Comparison of ENCODE assay signal across 1 cellular context in the genomic region with DNA sequence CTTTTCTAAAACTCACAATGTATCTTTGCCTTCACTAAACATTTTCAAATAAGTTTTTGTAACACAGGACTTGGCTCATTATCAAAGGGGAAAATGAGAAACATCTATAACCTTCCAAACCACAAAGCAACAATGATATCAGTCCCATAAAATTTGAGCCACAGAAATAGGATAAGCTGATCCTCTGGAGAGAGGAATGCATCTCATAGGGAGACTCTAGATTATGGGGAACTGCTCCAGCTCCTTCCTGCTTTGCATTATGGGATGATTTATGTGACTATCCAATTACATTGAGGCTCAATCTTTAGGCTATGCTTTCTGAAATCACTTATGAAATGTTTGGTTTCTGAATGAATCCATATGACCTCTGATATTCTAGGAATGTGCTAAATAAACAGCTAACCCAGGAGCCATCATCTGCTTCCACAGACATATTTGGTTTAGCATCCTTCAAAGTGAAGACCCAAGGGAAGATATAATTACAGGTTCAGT.
TF ChIP-seq lines count a peak whose summit lies in the region.

No MANE protein-coding gene starts in this region.

TF ChIP-seq in HEK293, 187 proteins besides CTCF, POLR2A, EP300 and RAD21 (continued from another document and continues in another):
- TF ChIP-seq ZFP41 (tag by site-specific recombination; IDR thresholded peaks at IDR 0.05; ENCODE audit: borderline replicate concordance) (no peak), GLIS1 (tag by site-specific recombination; IDR thresholded peaks at IDR 0.05) (peak; percentile 81), ZNF837 (tag by site-specific recombination; IDR thresholded peaks at IDR 0.05) (no peak), GFI1B (tag by site-specific recombination; IDR thresholded peaks at IDR 0.05) (peak; percentile 90), HOXC10 (CRISPR knock-in tag; IDR thresholded peaks at IDR 0.05) (no peak), OVOL3 (tag by site-specific recombination; IDR thresholded peaks at IDR 0.05) (peak; percentile 94), ZNF629 (tag by site-specific recombination; IDR thresholded peaks at IDR 0.05) (peak; percentile 95), ZNF621 (tag by site-specific recombination; IDR thresholded peaks at IDR 0.05) (no peak), ZNF10 (tag by site-specific recombination; IDR thresholded peaks at IDR 0.05) (peak; percentile 62; the same call in 1 of the 2 replicates), ZNF785 (tag by site-specific recombination; IDR thresholded peaks at IDR 0.05) (no peak), ZNF292 (tag by site-specific recombination; IDR thresholded peaks at IDR 0.05; ENCODE audit: borderline replicate concordance, low read depth) (no peak), ZNF202 (tag by site-specific recombination; IDR thresholded peaks at IDR 0.05; ENCODE audit: borderline replicate concordance) (no peak), ZNF302 (tag by site-specific recombination; IDR thresholded peaks at IDR 0.05; ENCODE audit: low read depth) (no peak), TRIM28 (IDR thresholded peaks at IDR 0.05; ENCODE audit: borderline replicate concordance, low read length) (no peak), ZNF549 (tag by site-specific recombination; IDR thresholded peaks at IDR 0.05) (no peak), ZNF747 (tag by site-specific recombination; IDR thresholded peaks at IDR 0.05) (no peak), ZNF211 (tag by site-specific recombination; IDR thresholded peaks at IDR 0.05; ENCODE audit: low read depth) (no peak), ZNF843 (tag by site-specific recombination; IDR thresholded peaks at IDR 0.05) (peak; percentile 98), ZNF214 (tag by site-specific recombination; IDR thresholded peaks at IDR 0.05; ENCODE audit: borderline replicate concordance) (no peak), GLI4 (tag by site-specific recombination; IDR thresholded peaks at IDR 0.05) (no peak), ZIC2 (tag by site-specific recombination; IDR thresholded peaks at IDR 0.05) (no peak), ZNF701 (tag by site-specific recombination; IDR thresholded peaks at IDR 0.05) (no peak), FEZF1 (tag by site-specific recombination; IDR thresholded peaks at IDR 0.05) (peak; percentile 87), YY1 (tag by site-specific recombination; IDR thresholded peaks at IDR 0.05) (no peak; the same call in 1 of the 2 replicates), ZNF791 (tag by site-specific recombination; IDR thresholded peaks at IDR 0.05) (no peak), ZBTB17 (tag by site-specific recombination; IDR thresholded peaks at IDR 0.05) (peak; percentile 86), TCF7L2 (IDR thresholded peaks at IDR 0.05; ENCODE audit: borderline replicate concordance, low read depth, low read length) (no peak), WT1 (tag by site-specific recombination; IDR thresholded peaks at IDR 0.05) (peak; percentile 68; the same call in 1 of the 2 replicates), RBAK (tag by site-specific recombination; IDR thresholded peaks at IDR 0.05) (no peak), ZNF660 (tag by site-specific recombination; IDR thresholded peaks at IDR 0.05) (no peak), ZNF350 (tag by site-specific recombination; IDR thresholded peaks at IDR 0.05) (no peak), ZNF19 (tag by site-specific recombination; IDR thresholded peaks at IDR 0.05; ENCODE audit: low read depth) (no peak), ZSCAN30 (tag by site-specific recombination; IDR thresholded peaks at IDR 0.05) (peak; percentile 66), ZNF624 (tag by site-specific recombination; IDR thresholded peaks at IDR 0.05) (no peak), ZNF223 (tag by site-specific recombination; IDR thresholded peaks at IDR 0.05) (no peak), SCRT1 (tag by site-specific recombination; IDR thresholded peaks at IDR 0.05; ENCODE audit: borderline replicate concordance) (peak; percentile 80), ZNF366 (tag by site-specific recombination; conservative IDR thresholded peaks at IDR 0.05) (peak; percentile 91), ZNF423 (tag by site-specific recombination; IDR thresholded peaks at IDR 0.05) (no peak)
- TF ChIP-seq, protein P1, sequence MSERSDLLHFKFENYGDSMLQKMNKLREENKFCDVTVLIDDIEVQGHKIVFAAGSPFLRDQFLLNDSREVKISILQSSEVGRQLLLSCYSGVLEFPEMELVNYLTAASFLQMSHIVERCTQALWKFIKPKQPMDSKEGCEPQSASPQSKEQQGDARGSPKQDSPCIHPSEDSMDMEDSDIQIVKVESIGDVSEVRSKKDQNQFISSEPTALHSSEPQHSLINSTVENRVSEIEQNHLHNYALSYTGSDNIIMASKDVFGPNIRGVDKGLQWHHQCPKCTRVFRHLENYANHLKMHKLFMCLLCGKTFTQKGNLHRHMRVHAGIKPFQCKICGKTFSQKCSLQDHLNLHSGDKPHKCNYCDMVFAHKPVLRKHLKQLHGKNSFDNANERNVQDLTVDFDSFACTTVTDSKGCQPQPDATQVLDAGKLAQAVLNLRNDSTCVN (tag by site-specific recombination; optimal IDR thresholded peaks at IDR 0.05) = no peak
- TF ChIP-seq, protein P2, sequence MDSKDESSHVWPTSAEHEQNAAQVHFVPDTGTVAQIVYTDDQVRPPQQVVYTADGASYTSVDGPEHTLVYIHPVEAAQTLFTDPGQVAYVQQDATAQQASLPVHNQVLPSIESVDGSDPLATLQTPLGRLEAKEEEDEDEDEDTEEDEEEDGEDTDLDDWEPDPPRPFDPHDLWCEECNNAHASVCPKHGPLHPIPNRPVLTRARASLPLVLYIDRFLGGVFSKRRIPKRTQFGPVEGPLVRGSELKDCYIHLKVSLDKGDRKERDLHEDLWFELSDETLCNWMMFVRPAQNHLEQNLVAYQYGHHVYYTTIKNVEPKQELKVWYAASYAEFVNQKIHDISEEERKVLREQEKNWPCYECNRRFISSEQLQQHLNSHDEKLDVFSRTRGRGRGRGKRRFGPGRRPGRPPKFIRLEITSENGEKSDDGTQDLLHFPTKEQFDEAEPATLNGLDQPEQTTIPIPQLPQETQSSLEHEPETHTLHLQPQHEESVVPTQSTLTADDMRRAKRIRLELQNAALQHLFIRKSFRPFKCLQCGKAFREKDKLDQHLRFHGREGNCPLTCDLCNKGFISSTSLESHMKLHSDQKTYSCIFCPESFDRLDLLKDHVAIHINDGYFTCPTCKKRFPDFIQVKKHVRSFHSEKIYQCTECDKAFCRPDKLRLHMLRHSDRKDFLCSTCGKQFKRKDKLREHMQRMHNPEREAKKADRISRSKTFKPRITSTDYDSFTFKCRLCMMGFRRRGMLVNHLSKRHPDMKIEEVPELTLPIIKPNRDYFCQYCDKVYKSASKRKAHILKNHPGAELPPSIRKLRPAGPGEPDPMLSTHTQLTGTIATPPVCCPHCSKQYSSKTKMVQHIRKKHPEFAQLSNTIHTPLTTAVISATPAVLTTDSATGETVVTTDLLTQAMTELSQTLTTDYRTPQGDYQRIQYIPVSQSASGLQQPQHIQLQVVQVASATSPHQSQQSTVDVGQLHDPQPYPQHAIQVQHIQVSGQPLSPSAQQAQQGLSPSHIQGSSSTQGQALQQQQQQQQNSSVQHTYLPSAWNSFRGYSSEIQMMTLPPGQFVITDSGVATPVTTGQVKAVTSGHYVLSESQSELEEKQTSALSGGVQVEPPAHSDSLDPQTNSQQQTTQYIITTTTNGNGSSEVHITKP (tag by site-specific recombination; IDR thresholded peaks at IDR 0.05) = peak; percentile 80
- TF ChIP-seq, protein P3, sequence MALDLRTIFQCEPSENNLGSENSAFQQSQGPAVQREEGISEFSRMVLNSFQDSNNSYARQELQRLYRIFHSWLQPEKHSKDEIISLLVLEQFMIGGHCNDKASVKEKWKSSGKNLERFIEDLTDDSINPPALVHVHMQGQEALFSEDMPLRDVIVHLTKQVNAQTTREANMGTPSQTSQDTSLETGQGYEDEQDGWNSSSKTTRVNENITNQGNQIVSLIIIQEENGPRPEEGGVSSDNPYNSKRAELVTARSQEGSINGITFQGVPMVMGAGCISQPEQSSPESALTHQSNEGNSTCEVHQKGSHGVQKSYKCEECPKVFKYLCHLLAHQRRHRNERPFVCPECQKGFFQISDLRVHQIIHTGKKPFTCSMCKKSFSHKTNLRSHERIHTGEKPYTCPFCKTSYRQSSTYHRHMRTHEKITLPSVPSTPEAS (tag by site-specific recombination; IDR thresholded peaks at IDR 0.05) = peak; percentile 20; the same call in 1 of the 2 replicates
- TF ChIP-seq, protein P4, sequence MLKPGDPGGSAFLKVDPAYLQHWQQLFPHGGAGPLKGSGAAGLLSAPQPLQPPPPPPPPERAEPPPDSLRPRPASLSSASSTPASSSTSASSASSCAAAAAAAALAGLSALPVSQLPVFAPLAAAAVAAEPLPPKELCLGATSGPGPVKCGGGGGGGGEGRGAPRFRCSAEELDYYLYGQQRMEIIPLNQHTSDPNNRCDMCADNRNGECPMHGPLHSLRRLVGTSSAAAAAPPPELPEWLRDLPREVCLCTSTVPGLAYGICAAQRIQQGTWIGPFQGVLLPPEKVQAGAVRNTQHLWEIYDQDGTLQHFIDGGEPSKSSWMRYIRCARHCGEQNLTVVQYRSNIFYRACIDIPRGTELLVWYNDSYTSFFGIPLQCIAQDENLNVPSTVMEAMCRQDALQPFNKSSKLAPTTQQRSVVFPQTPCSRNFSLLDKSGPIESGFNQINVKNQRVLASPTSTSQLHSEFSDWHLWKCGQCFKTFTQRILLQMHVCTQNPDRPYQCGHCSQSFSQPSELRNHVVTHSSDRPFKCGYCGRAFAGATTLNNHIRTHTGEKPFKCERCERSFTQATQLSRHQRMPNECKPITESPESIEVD (tag by site-specific recombination; IDR thresholded peaks at IDR 0.05) = peak; percentile 99
- TF ChIP-seq, protein P5, sequence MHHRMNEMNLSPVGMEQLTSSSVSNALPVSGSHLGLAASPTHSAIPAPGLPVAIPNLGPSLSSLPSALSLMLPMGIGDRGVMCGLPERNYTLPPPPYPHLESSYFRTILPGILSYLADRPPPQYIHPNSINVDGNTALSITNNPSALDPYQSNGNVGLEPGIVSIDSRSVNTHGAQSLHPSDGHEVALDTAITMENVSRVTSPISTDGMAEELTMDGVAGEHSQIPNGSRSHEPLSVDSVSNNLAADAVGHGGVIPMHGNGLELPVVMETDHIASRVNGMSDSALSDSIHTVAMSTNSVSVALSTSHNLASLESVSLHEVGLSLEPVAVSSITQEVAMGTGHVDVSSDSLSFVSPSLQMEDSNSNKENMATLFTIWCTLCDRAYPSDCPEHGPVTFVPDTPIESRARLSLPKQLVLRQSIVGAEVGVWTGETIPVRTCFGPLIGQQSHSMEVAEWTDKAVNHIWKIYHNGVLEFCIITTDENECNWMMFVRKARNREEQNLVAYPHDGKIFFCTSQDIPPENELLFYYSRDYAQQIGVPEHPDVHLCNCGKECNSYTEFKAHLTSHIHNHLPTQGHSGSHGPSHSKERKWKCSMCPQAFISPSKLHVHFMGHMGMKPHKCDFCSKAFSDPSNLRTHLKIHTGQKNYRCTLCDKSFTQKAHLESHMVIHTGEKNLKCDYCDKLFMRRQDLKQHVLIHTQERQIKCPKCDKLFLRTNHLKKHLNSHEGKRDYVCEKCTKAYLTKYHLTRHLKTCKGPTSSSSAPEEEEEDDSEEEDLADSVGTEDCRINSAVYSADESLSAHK (tag by site-specific recombination; IDR thresholded peaks at IDR 0.05) = peak; percentile 91
- TF ChIP-seq, protein P6, sequence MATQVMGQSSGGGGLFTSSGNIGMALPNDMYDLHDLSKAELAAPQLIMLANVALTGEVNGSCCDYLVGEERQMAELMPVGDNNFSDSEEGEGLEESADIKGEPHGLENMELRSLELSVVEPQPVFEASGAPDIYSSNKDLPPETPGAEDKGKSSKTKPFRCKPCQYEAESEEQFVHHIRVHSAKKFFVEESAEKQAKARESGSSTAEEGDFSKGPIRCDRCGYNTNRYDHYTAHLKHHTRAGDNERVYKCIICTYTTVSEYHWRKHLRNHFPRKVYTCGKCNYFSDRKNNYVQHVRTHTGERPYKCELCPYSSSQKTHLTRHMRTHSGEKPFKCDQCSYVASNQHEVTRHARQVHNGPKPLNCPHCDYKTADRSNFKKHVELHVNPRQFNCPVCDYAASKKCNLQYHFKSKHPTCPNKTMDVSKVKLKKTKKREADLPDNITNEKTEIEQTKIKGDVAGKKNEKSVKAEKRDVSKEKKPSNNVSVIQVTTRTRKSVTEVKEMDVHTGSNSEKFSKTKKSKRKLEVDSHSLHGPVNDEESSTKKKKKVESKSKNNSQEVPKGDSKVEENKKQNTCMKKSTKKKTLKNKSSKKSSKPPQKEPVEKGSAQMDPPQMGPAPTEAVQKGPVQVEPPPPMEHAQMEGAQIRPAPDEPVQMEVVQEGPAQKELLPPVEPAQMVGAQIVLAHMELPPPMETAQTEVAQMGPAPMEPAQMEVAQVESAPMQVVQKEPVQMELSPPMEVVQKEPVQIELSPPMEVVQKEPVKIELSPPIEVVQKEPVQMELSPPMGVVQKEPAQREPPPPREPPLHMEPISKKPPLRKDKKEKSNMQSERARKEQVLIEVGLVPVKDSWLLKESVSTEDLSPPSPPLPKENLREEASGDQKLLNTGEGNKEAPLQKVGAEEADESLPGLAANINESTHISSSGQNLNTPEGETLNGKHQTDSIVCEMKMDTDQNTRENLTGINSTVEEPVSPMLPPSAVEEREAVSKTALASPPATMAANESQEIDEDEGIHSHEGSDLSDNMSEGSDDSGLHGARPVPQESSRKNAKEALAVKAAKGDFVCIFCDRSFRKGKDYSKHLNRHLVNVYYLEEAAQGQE (tag by site-specific recombination; IDR thresholded peaks at IDR 0.05) = no peak
- TF ChIP-seq, protein P7, sequence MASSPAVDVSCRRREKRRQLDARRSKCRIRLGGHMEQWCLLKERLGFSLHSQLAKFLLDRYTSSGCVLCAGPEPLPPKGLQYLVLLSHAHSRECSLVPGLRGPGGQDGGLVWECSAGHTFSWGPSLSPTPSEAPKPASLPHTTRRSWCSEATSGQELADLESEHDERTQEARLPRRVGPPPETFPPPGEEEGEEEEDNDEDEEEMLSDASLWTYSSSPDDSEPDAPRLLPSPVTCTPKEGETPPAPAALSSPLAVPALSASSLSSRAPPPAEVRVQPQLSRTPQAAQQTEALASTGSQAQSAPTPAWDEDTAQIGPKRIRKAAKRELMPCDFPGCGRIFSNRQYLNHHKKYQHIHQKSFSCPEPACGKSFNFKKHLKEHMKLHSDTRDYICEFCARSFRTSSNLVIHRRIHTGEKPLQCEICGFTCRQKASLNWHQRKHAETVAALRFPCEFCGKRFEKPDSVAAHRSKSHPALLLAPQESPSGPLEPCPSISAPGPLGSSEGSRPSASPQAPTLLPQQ (tag by site-specific recombination; IDR thresholded peaks at IDR 0.05) = peak; percentile 90; the same call in 1 of the 2 replicates
- TF ChIP-seq, protein P8, sequence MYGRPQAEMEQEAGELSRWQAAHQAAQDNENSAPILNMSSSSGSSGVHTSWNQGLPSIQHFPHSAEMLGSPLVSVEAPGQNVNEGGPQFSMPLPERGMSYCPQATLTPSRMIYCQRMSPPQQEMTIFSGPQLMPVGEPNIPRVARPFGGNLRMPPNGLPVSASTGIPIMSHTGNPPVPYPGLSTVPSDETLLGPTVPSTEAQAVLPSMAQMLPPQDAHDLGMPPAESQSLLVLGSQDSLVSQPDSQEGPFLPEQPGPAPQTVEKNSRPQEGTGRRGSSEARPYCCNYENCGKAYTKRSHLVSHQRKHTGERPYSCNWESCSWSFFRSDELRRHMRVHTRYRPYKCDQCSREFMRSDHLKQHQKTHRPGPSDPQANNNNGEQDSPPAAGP (tag by site-specific recombination; IDR thresholded peaks at IDR 0.05) = no peak
- TF ChIP-seq, protein P9, sequence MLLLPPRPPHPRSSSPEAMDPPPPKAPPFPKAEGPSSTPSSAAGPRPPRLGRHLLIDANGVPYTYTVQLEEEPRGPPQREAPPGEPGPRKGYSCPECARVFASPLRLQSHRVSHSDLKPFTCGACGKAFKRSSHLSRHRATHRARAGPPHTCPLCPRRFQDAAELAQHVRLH (tag by site-specific recombination; IDR thresholded peaks at IDR 0.05) = peak; percentile 94
